ENCODE assay signal across 11 cellular contexts in genomic region chr3:171846594-171846993, GRCh38. TPM values are rescaled to one million over a fixed set of nuclear protein-coding genes. Genes with fewer than 3 reads are reported as not detected.
DNase-seq lines count a peak whose midpoint lies in the region; ATAC-seq, FAIRE-seq and TF ChIP-seq lines count a peak whose summit lies in the region.
"Had no signal": no experiment of that assay in that cellular context is flagged by ENCODE, and none has a peak within 500 bp of the region (broad histone marks: within the 10 kb centered on the region; RNA-seq: fewer than 3 reads in every experiment).

No MANE protein-coding gene starts in this region.

- no peak overlapping the region; the same call in 1 of the 2 replicates for H2AFZ ChIP-seq in GM12878 (ENCODE audit: control insufficient read depth, low read depth, low read length)

- no peaks in the 10 kb centered on the region for H4K20me1 ChIP-seq in GM12878 (ENCODE audit: control insufficient read depth, insufficient read depth)

- peak; percentile 38 for FAIRE-seq in GM12891 (lab: Jason Lieb, UNC)
- peak; percentile 70 for FAIRE-seq in GM12878 (lab: Jason Lieb, UNC)

- H3K27me3 ChIP-seq in GM12878 (replicated peaks in 1 of 2; ENCODE audit: control insufficient read depth in 2 of 2, insufficient read depth in 2 of 2, low read length in 1 of 2) (no peaks in the 10 kb centered on the region), upper lobe of left lung (no peaks in the 10 kb centered on the region)
- H3K27me3 ChIP-seq: neutrophil had no signal

- intact Hi-C loops in GM12878 (cut with micrococcal nuclease; ENCODE audit: unreplicated experiment) (loop anchor here (5.0 to 10.0 kb wide), 3 partner anchors 188 to 496 kb away; partner anchors contain the start of gene FNDC3B), left colon (cut with DNase I, micrococcal nuclease) (no loop called here)

- TF ChIP-seq POLR2A in GM12891 (IDR thresholded peaks at IDR 0.05; ENCODE audit: low read depth, low read length) = no peak
- no peak for TF ChIP-seq POLR2A in GM12878 (IDR thresholded peaks at IDR 0.05; ENCODE audit: low read depth, low read length)
- no peak for TF ChIP-seq POLR2A in upper lobe of left lung (IDR thresholded peaks at IDR 0.05)

- no peak for TF ChIP-seq CTCF in GM12878 (IDR thresholded peaks at IDR 0.05 in 2 of 3, conservative IDR thresholded peaks at IDR 0.05 in 1 of 3; ENCODE audit: control insufficient read depth in 2 of 3, extremely low read depth in 1 of 3, insufficient read depth in 1 of 3, low read depth in 3 of 3, low read length in 3 of 3)
- TF ChIP-seq CTCF in upper lobe of left lung (IDR thresholded peaks at IDR 0.05) = no peak

- H3K9me3 ChIP-seq in GM12878 (replicated peaks; ENCODE audit: control insufficient read depth, insufficient read depth, low read length) = no peaks in the 10 kb centered on the region
- H3K9me3 ChIP-seq in upper lobe of left lung = no peaks in the 10 kb centered on the region
- H3K9me3 ChIP-seq: neutrophil had no signal

- no peak overlapping the region for H3K27ac ChIP-seq in GM12878 (ENCODE audit: control insufficient read depth, insufficient read depth)
- H3K27ac ChIP-seq in upper lobe of left lung = no peak overlapping the region
- H3K27ac ChIP-seq: neutrophil had no signal

- 0% methylated on average over 2 of the region's 2 CpGs for WGBS in GM12878 (ENCODE audit: insufficient coverage, insufficient replicate concordance, low lambda C conversion rate, missing lambda C conversion rate)
- WGBS in upper lobe of left lung, 2 donors = 76 to 81% methylated on average over 2 of the region's 2 CpGs

- SMC1A ChIA-PET in GM12878 (lab: Charles Lee; ENCODE audit: uncharacterized antibody, unreplicated experiment) = interaction anchor here (1.0 kb wide), 1 partner anchor 9 kb away, joined by 3 read pairs; no protein-coding TSS in a partner anchor

- POLR2A ChIA-PET in GM12878 (lab: Charles Lee) = no interaction called here

- in situ Hi-C loops in GM12878 (cut with MboI) = no loop called here

- no TSS peak for BruUV-seq in GM12878 (replicated peaks; lab: Mats Ljungman, UMichigan)

- H3K4me1 ChIP-seq in GM12878 (ENCODE audit: control insufficient read depth, insufficient read depth, low read length) (peaks cover 13% of the 10 kb centered on the region), upper lobe of left lung (peaks cover 0 to 7% (median 0%) of the 10 kb centered on the region in 4 donors)

- no peak overlapping the region for H3K4me3 ChIP-seq in GM12878
- no peak overlapping the region for H3K4me3 ChIP-seq in upper lobe of left lung

- DNase-seq in GM12891 (ENCODE audit: insufficient read length, low spot score) (peak; percentile 9), GM12878 (ENCODE audit: low read depth, low spot score) (peak; percentile 80), COR-L47 (lab: John Stamatoyannopoulos, UW) (no peak), upper lobe of left lung (no peak), left colon (no peak)

- H3K9ac ChIP-seq in GM12878 (ENCODE audit: control insufficient read depth, insufficient read depth, low read length) = no peak overlapping the region

- CTCF ChIA-PET in GM12878 (lab: Yijun Ruan, JAX) = interaction anchor here (1.2 kb wide), 1 partner anchor 74 kb away, joined by 3 read pairs; no protein-coding TSS in a partner anchor

- 0 out of 2 replicates have a peak overlapping the region, but pooled peaks have one; percentile 26 for H3K4me2 ChIP-seq in GM12878 (ENCODE audit: control insufficient read depth, insufficient read depth)

- RAD21 ChIA-PET in GM12878 (lab: Charles Lee; ENCODE audit: unreplicated experiment) = interaction anchor here (1.0 kb wide), 1 partner anchor 13 kb away, joined by 4 read pairs; no protein-coding TSS in a partner anchor

- no peaks in the 10 kb centered on the region for H3K79me2 ChIP-seq in GM12878 (ENCODE audit: control insufficient read depth, insufficient read depth, low read length)

- TF ChIP-seq RAD21 in GM12878 (IDR thresholded peaks at IDR 0.05; ENCODE audit: insufficient read depth, low read depth, low read length) = no peak

- TF ChIP-seq EP300 in GM12878 (IDR thresholded peaks at IDR 0.05; ENCODE audit: borderline replicate concordance in 1 of 2, control insufficient read depth in 1 of 2, low read depth in 2 of 2, low read length in 2 of 2) (peak; percentile 57 to 78; a peak in 2 of 4 replicates), upper lobe of left lung (IDR thresholded peaks at IDR 0.05) (no peak)

- H3K36me3 ChIP-seq in GM12878 (ENCODE audit: control insufficient read depth in 2 of 2, insufficient read depth in 2 of 2, low read length in 1 of 2) = no peaks in the 10 kb centered on the region
- no peaks in the 10 kb centered on the region for H3K36me3 ChIP-seq in upper lobe of left lung
- H3K36me3 ChIP-seq: neutrophil had no signal

- ATAC-seq in GM21360 (IDR thresholded peaks at IDR 0.05; ENCODE audit: unreplicated experiment) (peak; percentile 99), HG03196 (IDR thresholded peaks at IDR 0.05; ENCODE audit: unreplicated experiment) (peak; percentile 95), GM12878 (peak; percentile 97), upper lobe of left lung (ENCODE audit: low FRiP score in 2 of 2) (no peak), GM19324 (IDR thresholded peaks at IDR 0.05; ENCODE audit: low FRiP score, unreplicated experiment) (no peak), left colon (no peak)
- ATAC-seq: stimulated activated memory B cell treated with anti-CD40 and anti-IgM and Interleukin-4, amounts not matched to agents 10 μg/mL and 1 μg/mL and 100 μg/mL, for 72 hours had no signal

TF ChIP-seq in GM12891, 5 proteins besides CTCF, POLR2A, EP300 and RAD21:
- TF ChIP-seq TAF1 (IDR thresholded peaks at IDR 0.05; ENCODE audit: low read depth, low read length) = no peak

TF ChIP-seq in GM12878, 131 proteins besides CTCF, POLR2A, EP300 and RAD21 (continues in another document):
- TF ChIP-seq SKIL (IDR thresholded peaks at IDR 0.05; ENCODE audit: low read depth, poor library complexity, severe bottlenecking) (peak; percentile 95), ZNF384 (IDR thresholded peaks at IDR 0.05; ENCODE audit: borderline replicate concordance, low read depth, low read length) (peak; percentile 66; the same call in 1 of the 2 replicates), ETV6 (conservative IDR thresholded peaks at IDR 0.05 in 1 of 2, IDR thresholded peaks at IDR 0.05 in 1 of 2; ENCODE audit: borderline replicate concordance in 1 of 2, low read depth in 1 of 2) (peak in 1 of 2 experiments; percentile 90; a peak in 2 of 4 replicates)

RNA-seq across cellular contexts. Expression of gene TMEM212, which starts 3.4 kb away (rescaled TPM):
- not detected for polyA plus RNA-seq in GM12891 (2012; ENCODE audit: low read depth, missing spikeins)
- total RNA-seq in GM12878 (2013; cell fraction: nucleolus; rRNA removed) = not detected in 2 replicates
- total RNA-seq in GM12878 (2014; rRNA removed) = not detected in 2 replicates
- total RNA-seq in GM12878 (2014; rRNA removed; fragmentation: Illumina TruSeq; extraction: Trizol) = not detected in 2 replicates
- not detected in 2 replicates for total RNA-seq in GM12878 (2021)
- not detected for polyA plus RNA-seq in GM12878 (2011; ENCODE audit: low read depth)
- 0.35 TPM in 1 of 2 replicates, not detected in the other for polyA plus RNA-seq in GM12878 (2011; rRNA removed)
- polyA plus RNA-seq in GM12878 (2011; cell fraction: cytosol; rRNA removed) = not detected in 2 replicates
- polyA plus RNA-seq in GM12878 (2011; cell fraction: nucleus; rRNA removed) = not detected in 2 replicates
- polyA plus RNA-seq in GM12878 (2012) = not detected in 2 replicates
- not detected in 2 replicates for polyA plus RNA-seq in GM12878 (2014; fragmentation: Illumina TruSeq; extraction: Trizol)
- not detected for polyA plus RNA-seq in GM12878 (2014; fragmentation: Nextera tagmentation; extraction: Ambion mirVana)
- polyA plus RNA-seq in GM12878 (2014; rRNA removed) = not detected in 2 replicates
- polyA plus RNA-seq in GM12878 (2016; fragmentation: Nextera tagmentation; extraction: Ambion mirVana) = not detected
- polyA minus RNA-seq in GM12878 (2011; rRNA and poly(A)+ RNA removed) = not detected in 2 replicates
- polyA minus RNA-seq in GM12878 (2011; cell fraction: cytosol; rRNA and poly(A)+ RNA removed) = not detected in 2 replicates
- not detected in 2 replicates for polyA minus RNA-seq in GM12878 (2011; cell fraction: nucleus; rRNA and poly(A)+ RNA removed)
- total RNA-seq in upper lobe of left lung = 10 to 100 TPM in 1 of 6 donors, 1 to 10 TPM in 4, under 1 TPM in 1; 0.11 to 20.8 (median 3.7) TPM
- not detected for total RNA-seq in left colon
- total RNA-seq: activated CD8-positive, alpha-beta memory T cell treated with anti-CD3 and anti-CD28 coated beads for 36 hours had no signal

RNA-seq across cellular contexts. Expression of gene PLD1, which starts 36.3 kb away (rescaled TPM):
- polyA plus RNA-seq in GM12891 (2012; ENCODE audit: low read depth, missing spikeins) = 1.5 TPM
- total RNA-seq in GM12878 (2013; cell fraction: nucleolus; rRNA removed) = 526 and 546 TPM in 2 replicates
- 3.2 and 4.4 TPM in 2 replicates for total RNA-seq in GM12878 (2014; rRNA removed)
- total RNA-seq in GM12878 (2014; rRNA removed; fragmentation: Illumina TruSeq; extraction: Trizol) = 3.8 and 5.1 TPM in 2 replicates
- 7.5 and 7.8 TPM in 2 replicates for total RNA-seq in GM12878 (2021)
- 2.0 TPM for polyA plus RNA-seq in GM12878 (2011; ENCODE audit: low read depth)
- 108 and 130 TPM in 2 replicates for polyA plus RNA-seq in GM12878 (2011; rRNA removed)
- 53.4 and 59.3 TPM in 2 replicates for polyA plus RNA-seq in GM12878 (2011; cell fraction: cytosol; rRNA removed)
- 108 and 131 TPM in 2 replicates for polyA plus RNA-seq in GM12878 (2011; cell fraction: nucleus; rRNA removed)
- polyA plus RNA-seq in GM12878 (2012) = 1.2 and 2.7 TPM in 2 replicates
- polyA plus RNA-seq in GM12878 (2014; fragmentation: Illumina TruSeq; extraction: Trizol) = 3.4 and 6.5 TPM in 2 replicates
- 1 to 10 TPM; 3.1 to 3.4 TPM for polyA plus RNA-seq in GM12878 (2014; fragmentation: Nextera tagmentation; extraction: Ambion mirVana)
- 2.4 and 2.9 TPM in 2 replicates for polyA plus RNA-seq in GM12878 (2014; rRNA removed)
- 1 to 10 TPM; 4.3 to 5.8 TPM for polyA plus RNA-seq in GM12878 (2016; fragmentation: Nextera tagmentation; extraction: Ambion mirVana)
- 228 and 285 TPM in 2 replicates for polyA minus RNA-seq in GM12878 (2011; rRNA and poly(A)+ RNA removed)
- polyA minus RNA-seq in GM12878 (2011; cell fraction: cytosol; rRNA and poly(A)+ RNA removed) = 42.9 and 75.5 TPM in 2 replicates
- 205 and 292 TPM in 2 replicates for polyA minus RNA-seq in GM12878 (2011; cell fraction: nucleus; rRNA and poly(A)+ RNA removed)
- total RNA-seq in upper lobe of left lung = 10 to 100 TPM; 11.2 to 47.1 (median 15.6) TPM
- total RNA-seq in left colon = 100 to 1,000 TPM in 1 of 2 donors, 10 to 100 TPM in 1; 79.7 to 109 TPM

Comparison
In these comparisons a context has a peak if more than half of its experiments do, and no peak if none do; other contexts are left out.
1. DNase-seq: peak in GM12891 (single experiment) and GM12878 (single experiment); none in COR-L47 (single experiment), upper lobe of left lung (0 of 2) and left colon (0 of 2).
2. ATAC-seq: peak in GM21360 (single experiment), HG03196 (single experiment) and GM12878 (single experiment); none in upper lobe of left lung (0 of 2), GM19324 (single experiment) and left colon (single experiment).